In genomic region chr3:55683666-55684270, GRCh38 we compare ENCODE assay signal across 17 cellular contexts.
DNase-seq lines count a peak whose midpoint lies in the region; ATAC-seq, FAIRE-seq and TF ChIP-seq lines count a peak whose summit lies in the region.
"Had no signal": no experiment of that assay in that cellular context is flagged by ENCODE, and none has a peak within 500 bp of the region (broad histone marks: within the 10 kb centered on the region; RNA-seq: fewer than 3 reads in every experiment).

No MANE protein-coding gene starts in this region.

- TF ChIP-seq CTCF in D721Med (IDR thresholded peaks at IDR 0.05; ENCODE audit: insufficient read depth, missing control alignments) (no peak), choroid plexus epithelial cell (conservative IDR thresholded peaks at IDR 0.05; ENCODE audit: low read depth, low read length) (no peak), retinal pigment epithelial cell (conservative IDR thresholded peaks at IDR 0.05; ENCODE audit: low read depth, low read length) (no peak)

- peak; percentile 95 for FAIRE-seq in D721Med (lab: Jason Lieb, UNC)
- FAIRE-seq: A549, H54 had no signal

- no peak for ATAC-seq in HG02798 (IDR thresholded peaks at IDR 0.05; ENCODE audit: poor library complexity, unreplicated experiment)
- ATAC-seq: A549 had no signal

- peak; percentile 20 for DNase-seq in D721Med (ENCODE audit: insufficient read length, low spot score)
- DNase-seq in NCI-H82 (lab: John Stamatoyannopoulos, UW), result peak; percentile 88
- DNase-seq in choroid plexus epithelial cell (ENCODE audit: low read depth), result peak; percentile 43
- peak; percentile 98 for DNase-seq in retinal pigment epithelial cell (ENCODE audit: low read depth)
- no peak for DNase-seq in HPDE6-E6E7 (ENCODE audit: extremely low spot score)
- DNase-seq in NCI-H510A treated with DMSO at 0.1 percent for 48 hours (lab: John Stamatoyannopoulos, UW), result no peak
- no peak for DNase-seq in cerebellar cortex (ENCODE audit: low spot score)
- DNase-seq: DMS79 treated with DMSO at 0.1 percent for 48 hours, NCI-H1105, NCI-H2081, NCI-H2171 treated with DMSO at 0.1 percent for 48 hours, NCI-H526 treated with DMSO at 0.1 percent for 48 hours, Peyer's patch had no signal

- H3K4me3 ChIP-seq in choroid plexus epithelial cell (ENCODE audit: low read depth, low read length) (no peak overlapping the region), retinal pigment epithelial cell (ENCODE audit: low read length) (no peak overlapping the region)
- H3K4me3 ChIP-seq: A549, Peyer's patch, SJSA1 had no signal

Comparison
In these comparisons a context has a peak if more than half of its experiments do, and no peak if none do; other contexts are left out.
1. DNase-seq: peak in D721Med (single experiment), NCI-H82 (single experiment), choroid plexus epithelial cell (single experiment) and retinal pigment epithelial cell (single experiment); none in HPDE6-E6E7 (single experiment), NCI-H510A treated with DMSO at 0.1 percent for 48 hours (single experiment) and cerebellar cortex (single experiment).